8 cellular contexts compared by ENCODE assay signal in genomic region chr20:1437222-1437904, GRCh38. TPM values are rescaled to one million over a fixed set of nuclear protein-coding genes. Genes with fewer than 3 reads are reported as not detected.
DNase-seq lines count a peak whose midpoint lies in the region; ATAC-seq and TF ChIP-seq lines count a peak whose summit lies in the region.

No MANE protein-coding gene starts in this region.

- TF ChIP-seq CTCF in retinal pigment epithelial cell (conservative IDR thresholded peaks at IDR 0.05; ENCODE audit: low read depth, low read length) = peak; percentile 91

- no peak overlapping the region for H3K4me3 ChIP-seq in retinal pigment epithelial cell (ENCODE audit: low read length)

- ATAC-seq in left cardiac atrium (peak; percentile 68 to 70), HG02870 (IDR thresholded peaks at IDR 0.05; ENCODE audit: unreplicated experiment) (no peak)

- intact Hi-C loops in left cardiac atrium (cut with DNase I) = loop anchor here (2.0 to 5.0 kb wide), 2 partner anchors 125 kb away; no protein-coding TSS in a partner anchor

- DNase-seq in SIG-M5 treated with dmso at 0.1 percent for 504 hours (lab: John Stamatoyannopoulos, UW; ENCODE audit: unreplicated experiment) (peak; percentile 68), SIG-M5 (lab: John Stamatoyannopoulos, UW) (no peak), NCI-H1417 (lab: John Stamatoyannopoulos, UW) (peak; percentile 62 to 89 (median 80)), T-helper 2 cell (peak; percentile 57 to 82 (median 64)), amniotic epithelial cell (ENCODE audit: low read depth) (peak; percentile 78), left cardiac atrium (peak; percentile 67), retinal pigment epithelial cell (ENCODE audit: low read depth) (peak; percentile 43)

RNA-seq across cellular contexts. Expression of gene NSFL1C, which starts 29.3 kb away (rescaled TPM):
- 10 to 100 TPM; 48.8 to 62.7 TPM for total RNA-seq in left cardiac atrium

RNA-seq across cellular contexts. Expression of gene FKBP1A, which starts 44.5 kb away (rescaled TPM):
- total RNA-seq in left cardiac atrium = 100 to 1,000 TPM; 154 to 214 TPM

RNA-seq across cellular contexts. Expression of gene SIRPB2, which starts 53.9 kb away (rescaled TPM):
- 10 to 100 TPM in 1 of 2 donors, 1 to 10 TPM in 1; 5.4 to 10.3 TPM for total RNA-seq in left cardiac atrium
